Comparison of ENCODE assay signal across 19 cellular contexts in genomic region chr2:157251932-157252331, GRCh38. TPM values are rescaled to one million over a fixed set of nuclear protein-coding genes. Genes with fewer than 3 reads are reported as not detected.
"Had no signal": no experiment of that assay in that cellular context is flagged by ENCODE, and none has a peak within 500 bp of the region (broad histone marks: within the 10 kb centered on the region; RNA-seq: fewer than 3 reads in every experiment).

No MANE protein-coding gene starts in this region.

- ATAC-seq: foreskin keratinocyte; gastroesophageal sphincter; heart left ventricle; left cardiac atrium; left lung; left ventricle myocardium superior; lower lobe of right lung; naive thymus-derived CD4-positive, alpha-beta T cell had no signal

- DNase-seq: dermis blood vessel endothelial cell; dorsolateral prefrontal cortex; effector CD4-positive, alpha-beta T cell; effector memory CD4-positive, alpha-beta T cell; foreskin keratinocyte; heart left ventricle; hypothalamus; left cardiac atrium; left lung; left ventricle myocardium superior; lower lobe of right lung; mesendoderm; midbrain; naive thymus-derived CD4-positive, alpha-beta T cell had no signal

- H3K9me3 ChIP-seq: esophagus muscularis mucosa, gastroesophageal sphincter, heart left ventricle, left lung, lower lobe of right lung had no signal

- H3K4me2 ChIP-seq: hepatocyte had no signal

- H3K4me3 ChIP-seq: coronary artery, dorsolateral prefrontal cortex, esophagus muscularis mucosa, gastroesophageal sphincter, heart left ventricle, hepatocyte, left lung, lower lobe of right lung had no signal

- H3K27ac ChIP-seq: coronary artery, dorsolateral prefrontal cortex, esophagus muscularis mucosa, foreskin keratinocyte, gastroesophageal sphincter, heart left ventricle, hepatocyte, left lung, lower lobe of right lung had no signal

- H3K79me2 ChIP-seq: hepatocyte had no signal

- H3K27me3 ChIP-seq: dorsolateral prefrontal cortex, esophagus muscularis mucosa, foreskin keratinocyte, gastroesophageal sphincter, heart left ventricle, hepatocyte, left lung had no signal

- H3K4me1 ChIP-seq: heart left ventricle, left lung, lower lobe of right lung had no signal

- H3K36me3 ChIP-seq: esophagus muscularis mucosa, gastroesophageal sphincter, heart left ventricle, left lung, lower lobe of right lung had no signal

- H2AFZ ChIP-seq: hepatocyte had no signal

RNA-seq across cellular contexts. Expression of gene GALNT5, which starts 5.6 kb away (rescaled TPM):
- total RNA-seq: endothelial cell of umbilical vein; naive thymus-derived CD4-positive, alpha-beta T cell had no signal
- polyA plus RNA-seq: endothelial cell of umbilical vein; naive thymus-derived CD4-positive, alpha-beta T cell had no signal
